21 cellular contexts compared by ENCODE assay signal in the genomic region with DNA sequence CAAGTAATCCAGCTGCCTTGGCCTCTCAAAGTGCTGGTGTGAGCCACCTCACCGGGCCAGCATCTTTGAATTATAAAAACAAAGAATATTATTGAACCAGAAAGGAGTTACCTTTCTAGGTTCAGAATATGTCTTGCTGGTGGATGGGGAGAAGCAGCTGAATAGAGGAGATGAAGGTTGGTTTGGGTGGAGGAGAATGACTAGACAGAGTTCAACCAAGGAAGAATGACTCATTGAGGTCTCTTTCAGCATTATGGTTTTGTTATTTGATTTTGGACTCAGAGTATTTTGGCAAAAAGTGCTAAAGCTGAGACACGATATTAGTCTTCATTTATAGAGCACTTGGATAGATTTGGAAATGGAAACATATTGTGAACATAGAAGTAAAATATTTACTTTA.
DNase-seq lines count a peak whose midpoint lies in the region; TF ChIP-seq lines count a peak whose summit lies in the region.
"Had no signal": no experiment of that assay in that cellular context is flagged by ENCODE, and none has a peak within 500 bp of the region (broad histone marks: within the 10 kb centered on the region; RNA-seq: fewer than 3 reads in every experiment).

No MANE protein-coding gene starts in this region.

- no peak overlapping the region for H3K4me3 ChIP-seq in astrocyte of the cerebellum (ENCODE audit: low read depth, low read length)
- H3K4me3 ChIP-seq: neural progenitor cell, SJCRH30, stomach had no signal

- TF ChIP-seq CTCF in astrocyte of the cerebellum (IDR thresholded peaks at IDR 0.05; ENCODE audit: low read depth, low read length, missing control alignments), result no peak

- in situ Hi-C loops in astrocyte of the cerebellum (cut with HindIII; ENCODE audit: low sequenced_read_pairs), result no loop called here

- DNase-seq in NCI-H1105 treated with DMSO at 0.1 percent for 48 hours (lab: John Stamatoyannopoulos, UW) (peak; percentile 54), NCI-H1105 (lab: John Stamatoyannopoulos, UW) (no peak), NCI-H2029 treated with DMSO at 0.1 percent for 48 hours (lab: John Stamatoyannopoulos, UW) (peak; percentile 16), astrocyte of the cerebellum (ENCODE audit: low read depth) (peak; percentile 31), iris pigment epithelial cell (ENCODE audit: low read depth) (peak; percentile 57), nucleus accumbens (lab: John Stamatoyannopoulos, UW) (no peak), occipital lobe (lab: John Stamatoyannopoulos, UW) (no peak), SK-N-DZ (ENCODE audit: low spot score) (no peak)
- DNase-seq: 8988T; activated CD4-positive, alpha-beta T cell treated with anti-CD3 and anti-CD28 coated beads for 4 hours; activated CD8-positive, alpha-beta memory T cell treated with anti-CD3 and anti-CD28 coated beads, Interleukin-2, amount 50 U/mL, for 48 hours; activated naive CD4-positive, alpha-beta T cell treated with anti-CD3 and anti-CD28 coated beads for 36 hours; CD4-positive, alpha-beta T cell; effector CD4-positive, alpha-beta T cell; Kasumi-1; left cardiac atrium; NCI-H2171; SJCRH30; stomach; T1000 had no signal

Comparison
In these comparisons a context has a peak if more than half of its experiments do, and no peak if none do; other contexts are left out.
1. DNase-seq: peak in NCI-H1105 treated with DMSO at 0.1 percent for 48 hours (single experiment), NCI-H2029 treated with DMSO at 0.1 percent for 48 hours (single experiment), astrocyte of the cerebellum (single experiment) and iris pigment epithelial cell (single experiment); none in NCI-H1105 (single experiment), nucleus accumbens (0 of 56), occipital lobe (single experiment) and SK-N-DZ (single experiment).